ENCODE assay signal across 1 cellular context in genomic region chr9:122053546-122053945, GRCh38.
TF ChIP-seq lines count a peak whose summit lies in the region.

No MANE protein-coding gene starts in this region.

TF ChIP-seq in GM23338, 12 proteins besides CTCF, POLR2A, EP300 and RAD21 (continued from another document):
- TF ChIP-seq EZH2phosphoT487 (IDR thresholded peaks at IDR 0.05; ENCODE audit: unreplicated experiment) (no peak), EZH2 (IDR thresholded peaks at IDR 0.05; ENCODE audit: low read depth, unreplicated experiment) (no peak), STAT1 (IDR thresholded peaks at IDR 0.05; ENCODE audit: unreplicated experiment) (no peak)
